ENCODE assay signal across 11 cellular contexts in the genomic region with DNA sequence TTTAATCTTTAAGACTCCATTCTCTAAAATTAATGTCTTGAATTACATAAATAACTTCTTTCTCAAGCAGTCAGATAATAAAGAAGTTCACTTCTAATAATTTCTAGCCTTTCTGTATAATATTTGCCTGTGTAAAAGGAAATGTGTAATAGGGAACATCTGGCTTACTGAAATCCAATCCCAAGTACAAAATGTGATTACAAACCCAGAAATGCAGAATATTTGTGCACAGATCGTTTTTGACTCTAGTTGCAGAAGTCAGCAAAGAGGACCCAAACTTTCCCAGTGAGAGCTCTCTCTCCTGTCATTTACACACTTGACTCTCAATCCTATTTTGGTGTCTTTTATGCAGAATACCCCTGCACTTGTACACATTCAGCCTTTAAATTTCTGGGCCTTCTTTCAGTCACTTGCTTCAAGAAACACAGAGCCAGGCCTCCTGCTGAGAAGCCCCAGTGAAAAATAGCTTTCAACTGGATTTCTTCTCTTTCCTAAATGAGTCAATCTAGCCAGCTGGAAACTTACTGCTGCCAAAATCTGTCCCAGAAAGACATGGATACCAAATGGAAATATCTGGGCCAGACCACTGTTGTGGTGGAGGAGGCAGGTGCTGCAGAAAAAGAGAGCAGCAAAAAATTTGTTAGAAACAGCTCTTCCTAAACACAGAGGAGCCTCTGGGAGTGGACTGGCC.
A peak's percentile ranks its signal among the peaks of the same experiment; 100 is the strongest.
DNase-seq lines count a peak whose midpoint lies in the region; ATAC-seq and TF ChIP-seq lines count a peak whose summit lies in the region.
"Had no signal": no experiment of that assay in that cellular context is flagged by ENCODE, and none has a peak within 500 bp of the region (broad histone marks: within the 10 kb centered on the region; RNA-seq: fewer than 3 reads in every experiment).

No MANE protein-coding gene starts in this region.

- TF ChIP-seq CTCF in thoracic aorta (IDR thresholded peaks at IDR 0.05) (no peak), suprapubic skin (IDR thresholded peaks at IDR 0.05) (no peak)

- TF ChIP-seq EP300 in suprapubic skin (IDR thresholded peaks at IDR 0.05), result no peak

- DNase-seq in NCI-H446 (lab: John Stamatoyannopoulos, UW), result peak; percentile 24 to 62
- peak; percentile 17 for DNase-seq in cerebellum (ENCODE audit: low spot score)
- no peak for DNase-seq in thoracic aorta (ENCODE audit: low spot score)
- no peak for DNase-seq in NCI-H2107 treated with DMSO at 0.1 percent for 48 hours (lab: John Stamatoyannopoulos, UW; ENCODE audit: unreplicated experiment)
- DNase-seq in central memory CD4-positive, alpha-beta T cell, result no peak
- no peak for DNase-seq in suprapubic skin (ENCODE audit: low spot score in 2 of 2)
- no peak for DNase-seq in NAMALWA (ENCODE audit: low spot score)
- DNase-seq: activated CD4-positive, alpha-beta T cell treated with anti-CD3 and anti-CD28 coated beads, Interleukin-2, amount 50 U/mL, for 4 hours; activated naive CD4-positive, alpha-beta T cell treated with anti-CD3 and anti-CD28 coated beads, Interleukin-2, amount 50 U/mL, for 16 hours; T-cell had no signal

- H3K36me3 ChIP-seq in thoracic aorta, result peaks cover 35% of the 10 kb centered on the region
- H3K36me3 ChIP-seq in suprapubic skin, result peaks cover 48% of the 10 kb centered on the region

- 63% methylated on average over 1 of the region's 1 CpG for WGBS in suprapubic skin

- H3K4me1 ChIP-seq in thoracic aorta (ENCODE audit: control insufficient read depth in 1 of 2, low read depth in 2 of 2) (peaks cover 53 to 88% of the 10 kb centered on the region in 2 donors), suprapubic skin (peaks cover 25% of the 10 kb centered on the region)

- no peak for ATAC-seq in thoracic aorta (ENCODE audit: insufficient number of reproducible peaks, low FRiP score, low read depth)
- ATAC-seq: T-cell had no signal

- no peak for TF ChIP-seq POLR2A in suprapubic skin (IDR thresholded peaks at IDR 0.05)

- no peaks in the 10 kb centered on the region for H3K9me3 ChIP-seq in thoracic aorta
- no peaks in the 10 kb centered on the region for H3K9me3 ChIP-seq in suprapubic skin

- H3K4me3 ChIP-seq in thoracic aorta, result no peak overlapping the region
- no peak overlapping the region for H3K4me3 ChIP-seq in suprapubic skin

- H3K27ac ChIP-seq in layer of hippocampus (ENCODE audit: low read depth, low read length) (peak overlapping the region; percentile 21), thoracic aorta (peak overlapping the region; percentile 57 to 65), suprapubic skin (no peak overlapping the region)

- no peaks in the 10 kb centered on the region for H3K27me3 ChIP-seq in layer of hippocampus (ENCODE audit: control insufficient read depth, insufficient read depth, low read length)
- no peaks in the 10 kb centered on the region for H3K27me3 ChIP-seq in thoracic aorta (replicated peaks; ENCODE audit: insufficient read depth)
- no peaks in the 10 kb centered on the region for H3K27me3 ChIP-seq in suprapubic skin

Comparison
In these comparisons a context has a peak if more than half of its experiments do, and no peak if none do; other contexts are left out.
1. DNase-seq: peak in NCI-H446 (2 of 2) and cerebellum (single experiment); none in thoracic aorta (single experiment), NCI-H2107 treated with DMSO at 0.1 percent for 48 hours (single experiment), central memory CD4-positive, alpha-beta T cell (single experiment), suprapubic skin (0 of 2) and NAMALWA (single experiment).